8 cellular contexts compared by ENCODE assay signal in genomic region chr14:41607119-41607785, GRCh38. TPM values are rescaled to one million over a fixed set of nuclear protein-coding genes. Genes with fewer than 3 reads are reported as not detected.
A peak's percentile ranks its signal among the peaks of the same experiment; 100 is the strongest.
DNase-seq lines count a peak whose midpoint lies in the region; ATAC-seq and TF ChIP-seq lines count a peak whose summit lies in the region.

No MANE protein-coding gene starts in this region.

- peak overlapping the region; percentile 64 for H3K4me3 ChIP-seq in fibroblast of villous mesenchyme (ENCODE audit: low read depth, low read length)

- TF ChIP-seq CTCF in fibroblast of villous mesenchyme (IDR thresholded peaks at IDR 0.05; ENCODE audit: insufficient read depth, low read depth, low read length), result no peak

- H3K4me1 Mint-ChIP-seq in activated CD8-positive, alpha-beta memory T cell treated with anti-CD3 and anti-CD28 coated beads, Interleukin-2, amount 10 ng/mL, durations not matched to agents 7 days and 5 days, result peaks cover 23% of the 10 kb centered on the region
- H3K4me1 Mint-ChIP-seq in T-cell, result peaks cover 14 to 54% (median 42%) of the 10 kb centered on the region in 3 donors

- H3K27me3 Mint-ChIP-seq in activated CD8-positive, alpha-beta memory T cell treated with anti-CD3 and anti-CD28 coated beads, Interleukin-2, amount 10 ng/mL, durations not matched to agents 7 days and 5 days, result peaks cover 81% of the 10 kb centered on the region
- H3K27me3 Mint-ChIP-seq in T-cell, result peaks cover 72 to 75% of the 10 kb centered on the region in 2 donors

- CTCF ChIA-PET in activated CD8-positive, alpha-beta memory T cell treated with anti-CD3 and anti-CD28 coated beads, Interleukin-2, amount 10 ng/mL, durations not matched to agents 7 days and 5 days (lab: Charles Lee), result no interaction called here
- CTCF ChIA-PET in T-cell (lab: Charles Lee), result no interaction called here

- peaks cover 2% of the 10 kb centered on the region for H3K36me3 Mint-ChIP-seq in activated CD8-positive, alpha-beta memory T cell treated with anti-CD3 and anti-CD28 coated beads, Interleukin-2, amount 10 ng/mL, durations not matched to agents 7 days and 5 days
- no peaks in the 10 kb centered on the region for H3K36me3 Mint-ChIP-seq in T-cell

- DNase-seq in activated CD8-positive, alpha-beta memory T cell treated with anti-CD3 and anti-CD28 coated beads, Interleukin-2, amount 10 ng/mL, durations not matched to agents 7 days and 5 days, result no peak
- no peak for DNase-seq in activated CD8-positive, alpha-beta memory T cell treated with anti-CD3 and anti-CD28 coated beads, Interleukin-2, amount 50 U/mL, for 4 hours
- DNase-seq in T-cell (no peak), fibroblast of villous mesenchyme (ENCODE audit: low read depth) (peak; percentile 32), putamen (ENCODE audit: low spot score) (peak; percentile 26), dedifferentiated amniotic fluid mesenchymal stem cell (ENCODE audit: extremely low spot score) (no peak), hippocampal formation (lab: John Stamatoyannopoulos, UW) (no peak)
- no peak for DNase-seq in stimulated activated CD4-positive, alpha-beta T cell treated with anti-CD3 and anti-CD28 coated beads, Interleukin-1b, Interleukin-23, amount 100 ng/mL, for 48 hours

- no peak for ATAC-seq in activated CD8-positive, alpha-beta memory T cell treated with anti-CD3 and anti-CD28 coated beads, Interleukin-2, amount 10 ng/mL, durations not matched to agents 7 days and 5 days
- ATAC-seq in T-cell (replicated peaks in 1 of 4), result no peak

- POLR2A ChIA-PET in T-cell (lab: Charles Lee), result no interaction called here

- no peaks in the 10 kb centered on the region for H3K9me3 Mint-ChIP-seq in activated CD8-positive, alpha-beta memory T cell treated with anti-CD3 and anti-CD28 coated beads, Interleukin-2, amount 10 ng/mL, durations not matched to agents 7 days and 5 days (ENCODE audit: low read depth)
- H3K9me3 Mint-ChIP-seq in T-cell, result peaks cover 0 to 3% (median 0%) of the 10 kb centered on the region in 3 donors

- H3K27ac Mint-ChIP-seq in activated CD8-positive, alpha-beta memory T cell treated with anti-CD3 and anti-CD28 coated beads, Interleukin-2, amount 10 ng/mL, durations not matched to agents 7 days and 5 days, result peak overlapping the region; percentile 32
- H3K27ac Mint-ChIP-seq in T-cell, result no peak overlapping the region

- H3K4me3 Mint-ChIP-seq in activated CD8-positive, alpha-beta memory T cell treated with anti-CD3 and anti-CD28 coated beads, Interleukin-2, amount 10 ng/mL, durations not matched to agents 7 days and 5 days, result peak overlapping the region; percentile 50
- peak overlapping the region; percentile 61 to 70 (median 67) for H3K4me3 Mint-ChIP-seq in T-cell

RNA-seq across cellular contexts. Expression of gene LRFN5, which starts 0.6 kb away (rescaled TPM):
- not detected for total RNA-seq in activated CD8-positive, alpha-beta memory T cell treated with anti-CD3 and anti-CD28 coated beads, Interleukin-2, amount 10 ng/mL, durations not matched to agents 7 days and 5 days
- not detected for total RNA-seq in T-cell
- 0.97 and 1.7 TPM in 2 replicates for total RNA-seq in fibroblast of villous mesenchyme

Comparison
In these comparisons a context has a peak if more than half of its experiments do, and no peak if none do; other contexts are left out.
1. DNase-seq: peak in fibroblast of villous mesenchyme (single experiment) and putamen (single experiment); none in activated CD8-positive, alpha-beta memory T cell treated with anti-CD3 and anti-CD28 coated beads, Interleukin-2, amount 10 ng/mL, durations not matched to agents 7 days and 5 days (single experiment), activated CD8-positive, alpha-beta memory T cell treated with anti-CD3 and anti-CD28 coated beads, Interleukin-2, amount 50 U/mL, for 4 hours (single experiment), T-cell (0 of 34), stimulated activated CD4-positive, alpha-beta T cell treated with anti-CD3 and anti-CD28 coated beads, Interleukin-1b, Interleukin-23, amount 100 ng/mL, for 48 hours (single experiment), dedifferentiated amniotic fluid mesenchymal stem cell (single experiment) and hippocampal formation (0 of 2).